In the genomic region with DNA sequence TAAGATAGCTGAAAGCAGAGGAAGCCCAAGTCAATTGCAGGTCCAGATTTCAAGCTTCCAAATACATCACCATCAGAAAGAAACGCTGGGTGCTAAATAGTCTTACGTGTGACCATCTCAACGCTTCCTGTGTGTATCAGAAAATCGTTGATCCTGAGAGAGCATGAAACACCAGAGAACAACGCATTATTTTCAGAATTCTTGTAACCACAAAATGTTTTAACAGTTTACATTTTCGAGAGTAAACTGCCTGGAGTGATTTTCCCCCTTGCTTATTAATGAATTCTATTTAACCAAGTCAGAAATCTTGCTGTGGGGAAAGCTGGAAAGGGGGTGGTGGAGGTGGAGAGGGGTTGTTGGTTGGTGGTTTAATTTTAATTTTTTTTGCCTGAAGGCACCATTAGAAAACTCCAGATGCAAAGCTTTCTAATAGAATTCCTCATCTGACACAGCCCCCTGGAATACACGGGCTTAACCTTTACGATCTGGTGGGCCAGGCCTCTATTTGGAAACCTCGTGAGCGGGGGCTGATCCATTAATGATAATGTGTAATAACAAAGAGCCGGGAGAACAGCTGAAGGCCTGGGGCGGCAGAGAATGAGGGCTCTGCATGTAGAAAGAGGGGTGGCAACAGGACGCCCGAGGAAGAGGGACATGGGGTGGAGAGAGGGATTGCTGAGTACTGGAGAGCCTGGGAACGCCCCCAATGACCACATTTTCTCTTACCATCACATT, we compare ENCODE assay signal across 14 cellular contexts.
DNase-seq lines count a peak whose midpoint lies in the region; ATAC-seq and TF ChIP-seq lines count a peak whose summit lies in the region.
"Had no signal": no experiment of that assay in that cellular context is flagged by ENCODE, and none has a peak within 500 bp of the region (broad histone marks: within the 10 kb centered on the region; RNA-seq: fewer than 3 reads in every experiment).

No MANE protein-coding gene starts in this region.

- no peaks in the 10 kb centered on the region for H3K36me3 ChIP-seq in BLaER1
- no peaks in the 10 kb centered on the region for H3K36me3 ChIP-seq in SK-N-SH (replicated peaks in 1 of 2; ENCODE audit: control insufficient read depth in 1 of 2, insufficient read depth in 2 of 2, low read length in 1 of 2)
- H3K36me3 ChIP-seq: HAP-1 had no signal

- H3K9me3 Mint-ChIP-seq in HFFc6 = no peaks in the 10 kb centered on the region
- peaks cover 0 to 2% (median 0%) of the 10 kb centered on the region in 9 donors for H3K9me3 Mint-ChIP-seq in naive thymus-derived CD8-positive, alpha-beta T cell

- DNase-seq in HFFc6 (peak; percentile 22), SK-N-SH (peak; percentile 63), left kidney (ENCODE audit: low read depth, low spot score) (peak; percentile 69), pons (ENCODE audit: low spot score) (no peak), COR-L47 (lab: John Stamatoyannopoulos, UW) (no peak)
- DNase-seq in naive thymus-derived CD8-positive, alpha-beta T cell = no peak
- DNase-seq: CD4-positive, alpha-beta memory T cell; MM.1S; NCI-H526 treated with DMSO at 0.1 percent for 48 hours; PC-9 had no signal

- peak in 1 of 2 experiments; percentile 89; a peak in 2 of 4 replicates for TF ChIP-seq EP300 in SK-N-SH (IDR thresholded peaks at IDR 0.05; ENCODE audit: borderline replicate concordance in 1 of 2, low read depth in 1 of 2, low read length in 1 of 2)

- H3K27me3 Mint-ChIP-seq in HFFc6 (ENCODE audit: insufficient read depth) = peaks cover 20% of the 10 kb centered on the region
- H3K27me3 Mint-ChIP-seq in naive thymus-derived CD8-positive, alpha-beta T cell = peaks cover 9 to 30% (median 14%) of the 10 kb centered on the region in 5 donors

- H3K4me3 Mint-ChIP-seq in HFFc6 = no peak overlapping the region
- no peak overlapping the region for H3K4me3 Mint-ChIP-seq in naive thymus-derived CD8-positive, alpha-beta T cell
- H3K4me3 Mint-ChIP-seq: CD4-positive, alpha-beta memory T cell had no signal

- no peaks in the 10 kb centered on the region for H4K20me1 ChIP-seq in BLaER1
- H4K20me1 ChIP-seq in SK-N-SH (ENCODE audit: insufficient read depth) = no peaks in the 10 kb centered on the region

- H3K36me3 Mint-ChIP-seq in HFFc6 (ENCODE audit: low read depth) = no peaks in the 10 kb centered on the region
- H3K36me3 Mint-ChIP-seq in naive thymus-derived CD8-positive, alpha-beta T cell = no peaks in the 10 kb centered on the region
- H3K36me3 Mint-ChIP-seq: CD4-positive, alpha-beta memory T cell had no signal

- H3K4me1 ChIP-seq in BLaER1 = peaks cover 12% of the 10 kb centered on the region
- peaks cover 9 to 44% of the 10 kb centered on the region in 2 experiments; a peak in 2 of 4 replicates for H3K4me1 ChIP-seq in SK-N-SH (ENCODE audit: control insufficient read depth in 1 of 2, insufficient read depth in 2 of 2, low read depth in 1 of 2, low read length in 1 of 2)

- H3K27me3 ChIP-seq in BLaER1 = no peaks in the 10 kb centered on the region
- no peaks in the 10 kb centered on the region for H3K27me3 ChIP-seq in SK-N-SH (ENCODE audit: insufficient read depth)

- peak overlapping the region; percentile 16; the same call in 1 of the 2 replicates for H3K27ac Mint-ChIP-seq in HFFc6
- peak overlapping the region in 1 of 10 donors; percentile 6 for H3K27ac Mint-ChIP-seq in naive thymus-derived CD8-positive, alpha-beta T cell
- H3K27ac Mint-ChIP-seq: CD4-positive, alpha-beta memory T cell had no signal

- peak; percentile 18; the same call in 1 of the 2 replicates for TF ChIP-seq RAD21 in SK-N-SH (IDR thresholded peaks at IDR 0.05; ENCODE audit: low read length)

- H3K27ac ChIP-seq in BLaER1 (no peak overlapping the region), SK-N-SH (ENCODE audit: low read depth in 2 of 2, low read length in 1 of 2) (peak overlapping the region; percentile 5 to 95; a peak in 3 of 4 replicates)
- H3K27ac ChIP-seq: PC-9 had no signal

- H3K9me2 ChIP-seq in SK-N-SH = no peaks in the 10 kb centered on the region

- H3K4me1 Mint-ChIP-seq in HFFc6 (ENCODE audit: low read depth) = peaks cover 22% of the 10 kb centered on the region
- H3K4me1 Mint-ChIP-seq in naive thymus-derived CD8-positive, alpha-beta T cell = peaks cover 0 to 5% (median under 1%) of the 10 kb centered on the region in 4 donors
- H3K4me1 Mint-ChIP-seq: CD4-positive, alpha-beta memory T cell had no signal

- POLR2A ChIA-PET in SK-N-SH (lab: Yijun Ruan, JAX) = interaction anchor here (0.9 to 1.0 kb wide), 2 partner anchors 78 to 124 kb away, joined by 3 to 5 read pairs; a partner anchor contains a TSS
- POLR2A ChIA-PET in naive thymus-derived CD8-positive, alpha-beta T cell (lab: Charles Lee) = no interaction called here

- WGBS in SK-N-SH (ENCODE audit: low lambda C conversion rate) = 61% methylated on average over 15 of the region's 15 CpGs

- no peaks in the 10 kb centered on the region for H3K9me3 ChIP-seq in BLaER1
- H3K9me3 ChIP-seq in SK-N-SH = no peaks in the 10 kb centered on the region
- H3K9me3 ChIP-seq: HAP-1 had no signal

- no peak overlapping the region for H3K9ac ChIP-seq in BLaER1
- no peak overlapping the region for H3K9ac ChIP-seq in SK-N-SH

- CTCF ChIA-PET in SK-N-SH (lab: Yijun Ruan, JAX) = interaction anchor here (0.8 to 5.6 kb wide), 12 partner anchors 9 to 1349 kb away, joined by 3 to 25 read pairs (median 5); no protein-coding TSS in a partner anchor

- no peak overlapping the region for H3K4me3 ChIP-seq in BLaER1
- no peak overlapping the region for H3K4me3 ChIP-seq in SK-N-SH (ENCODE audit: low read depth in 2 of 2, low read length in 1 of 2)
- H3K4me3 ChIP-seq: HAP-1, PC-9 had no signal

- no peaks in the 10 kb centered on the region for H3K79me2 ChIP-seq in SK-N-SH (ENCODE audit: insufficient read depth)

- no peak overlapping the region for H2AFZ ChIP-seq in SK-N-SH (ENCODE audit: low read depth)
- H2AFZ ChIP-seq: PC-9 had no signal

- H3K4me2 ChIP-seq in BLaER1 (0 out of 2 replicates have a peak overlapping the region, but pooled peaks have one; percentile 5), SK-N-SH (peak overlapping the region; percentile 64; the same call in 1 of the 2 replicates)
- H3K4me2 ChIP-seq: PC-9 had no signal

- no peak for ATAC-seq in naive thymus-derived CD8-positive, alpha-beta T cell
- no peak for ATAC-seq in GM18858 (IDR thresholded peaks at IDR 0.05; ENCODE audit: unreplicated experiment)
- ATAC-seq: HepG2 had no signal

- H3F3A ChIP-seq in SK-N-SH (replicated peaks; ENCODE audit: insufficient read depth) = peaks cover 6% of the 10 kb centered on the region

- TF ChIP-seq CTCF in HFFc6 (IDR thresholded peaks at IDR 0.05) (no peak), SK-N-SH (IDR thresholded peaks at IDR 0.05) (no peak)

TF ChIP-seq in SK-N-SH, 30 proteins besides CTCF, POLR2A, EP300 and RAD21:
- TF ChIP-seq CHD2 (IDR thresholded peaks at IDR 0.05; ENCODE audit: low read length, partially characterized antibody) (peak; percentile 58), MEF2A (IDR thresholded peaks at IDR 0.05; ENCODE audit: borderline replicate concordance, low read depth) (no peak), GATA2 (CRISPR knock-in tag; IDR thresholded peaks at IDR 0.05) (peak; percentile 65), MXI1 (IDR thresholded peaks at IDR 0.05; ENCODE audit: low read depth, low read length) (peak; percentile 37; the same call in 1 of the 2 replicates), RCOR1 (IDR thresholded peaks at IDR 0.05; ENCODE audit: low read length) (peak; percentile 75)
- TF ChIP-seq, protein P1, sequence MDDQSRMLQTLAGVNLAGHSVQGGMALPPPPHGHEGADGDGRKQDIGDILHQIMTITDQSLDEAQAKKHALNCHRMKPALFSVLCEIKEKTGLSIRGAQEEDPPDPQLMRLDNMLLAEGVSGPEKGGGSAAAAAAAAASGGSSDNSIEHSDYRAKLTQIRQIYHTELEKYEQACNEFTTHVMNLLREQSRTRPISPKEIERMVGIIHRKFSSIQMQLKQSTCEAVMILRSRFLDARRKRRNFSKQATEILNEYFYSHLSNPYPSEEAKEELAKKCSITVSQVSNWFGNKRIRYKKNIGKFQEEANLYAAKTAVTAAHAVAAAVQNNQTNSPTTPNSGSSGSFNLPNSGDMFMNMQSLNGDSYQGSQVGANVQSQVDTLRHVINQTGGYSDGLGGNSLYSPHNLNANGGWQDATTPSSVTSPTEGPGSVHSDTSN (IDR thresholded peaks at IDR 0.05) = no peak

Comparison
In these comparisons a context has a peak if more than half of its experiments do, and no peak if none do; other contexts are left out.
1. DNase-seq: peak in HFFc6 (single experiment), SK-N-SH (single experiment) and left kidney (single experiment); none in naive thymus-derived CD8-positive, alpha-beta T cell (0 of 10), pons (single experiment) and COR-L47 (single experiment).